In genomic region chr16:3060339-3061127, GRCh38 we compare ENCODE assay signal across 16 cellular contexts. TPM values are rescaled to one million over a fixed set of nuclear protein-coding genes. Genes with fewer than 3 reads are reported as not detected.
DNase-seq lines count a peak whose midpoint lies in the region; ATAC-seq, FAIRE-seq and TF ChIP-seq lines count a peak whose summit lies in the region.
"Had no signal": no experiment of that assay in that cellular context is flagged by ENCODE, and none has a peak within 500 bp of the region (broad histone marks: within the 10 kb centered on the region; RNA-seq: fewer than 3 reads in every experiment).

No MANE protein-coding gene starts in this region.

- H3K4me3 ChIP-seq in right lobe of liver (no peak overlapping the region), smooth muscle cell (no peak overlapping the region), small intestine (ENCODE audit: low read depth in 1 of 2, low read length in 2 of 2) (no peak overlapping the region)
- H3K4me3 ChIP-seq: lung had no signal

- intact Hi-C loops in right lobe of liver (cut with DNase I): no loop called here

- peaks cover 71% of the 10 kb centered on the region for H3K4me1 Mint-ChIP-seq in activated CD4-positive, alpha-beta T cell treated with anti-CD3 and anti-CD28 coated beads, Interleukin-2, amount 10 ng/mL, durations not matched to agents 7 days and 5 days
- peaks cover 30% of the 10 kb centered on the region for H3K4me1 Mint-ChIP-seq in WTC11

- TF ChIP-seq CTCF in WTC11 (IDR thresholded peaks at IDR 0.05) (no peak), right lobe of liver (IDR thresholded peaks at IDR 0.05) (no peak), smooth muscle cell (IDR thresholded peaks at IDR 0.05; ENCODE audit: borderline replicate concordance, insufficient read depth, poor library complexity, severe bottlenecking) (no peak)

- H3K36me3 ChIP-seq in right lobe of liver (no peaks in the 10 kb centered on the region), smooth muscle cell (ENCODE audit: low read depth) (no peaks in the 10 kb centered on the region), small intestine (ENCODE audit: control insufficient read depth in 2 of 2, insufficient read depth in 2 of 2, low read length in 2 of 2) (no peaks in the 10 kb centered on the region)
- H3K36me3 ChIP-seq: HAP-1, upper lobe of right lung had no signal

- H3K4me2 ChIP-seq in smooth muscle cell: no peak overlapping the region

- peaks cover 9% of the 10 kb centered on the region for H4K20me1 ChIP-seq in smooth muscle cell (ENCODE audit: low read depth)

- no peak for FAIRE-seq in small intestine (lab: Jason Lieb, UNC)
- FAIRE-seq: endometrium had no signal

- TF ChIP-seq POLR2A in right lobe of liver (IDR thresholded peaks at IDR 0.05): no peak

- peak overlapping the region; percentile 87 to 94 (median 93) for H3K27ac ChIP-seq in right lobe of liver
- H3K27ac ChIP-seq in smooth muscle cell (ENCODE audit: low read depth): peak overlapping the region; percentile 70
- H3K27ac ChIP-seq in small intestine (ENCODE audit: low read depth in 1 of 2, low read length in 1 of 2): peak overlapping the region in 1 of 2 donors; percentile 95

- no peaks in the 10 kb centered on the region for H3K9me3 Mint-ChIP-seq in activated CD4-positive, alpha-beta T cell treated with anti-CD3 and anti-CD28 coated beads, Interleukin-2, amount 10 ng/mL, durations not matched to agents 7 days and 5 days
- H3K9me3 Mint-ChIP-seq in WTC11: no peaks in the 10 kb centered on the region

- H3K36me3 Mint-ChIP-seq in activated CD4-positive, alpha-beta T cell treated with anti-CD3 and anti-CD28 coated beads, Interleukin-2, amount 10 ng/mL, durations not matched to agents 7 days and 5 days (ENCODE audit: low read depth): peaks cover 22% of the 10 kb centered on the region
- no peaks in the 10 kb centered on the region for H3K36me3 Mint-ChIP-seq in WTC11

- WGBS in right lobe of liver (ENCODE audit: insufficient coverage, low coverage, low lambda C conversion rate, missing lambda C conversion rate): 74% methylated on average over 14 of the region's 14 CpGs
- WGBS in smooth muscle cell (ENCODE audit: low lambda C conversion rate): 58% methylated on average over 14 of the region's 14 CpGs
- WGBS in small intestine, 3 donors: 78 to 85% (median 84%) methylated on average over 14 of the region's 14 CpGs

- no peak overlapping the region for H2AFZ ChIP-seq in smooth muscle cell (ENCODE audit: low read depth)

- CTCF ChIA-PET in activated CD4-positive, alpha-beta T cell treated with anti-CD3 and anti-CD28 coated beads, Interleukin-2, amount 10 ng/mL, durations not matched to agents 7 days and 5 days (lab: Charles Lee): interaction anchor here (1.3 to 11.0 kb wide), 9 partner anchors 8 to 102 kb away, joined by 5 to 72 read pairs (median 16); partner anchors contain the start of gene ZSCAN10
- CTCF ChIA-PET in WTC11 (lab: Charles Lee): interaction anchor here (0.9 to 3.6 kb wide), 14 partner anchors 17 to 114 kb away, joined by 3 to 109 read pairs (median 19); partner anchors contain the start of gene ZSCAN10

- H3K27me3 ChIP-seq in right lobe of liver (no peaks in the 10 kb centered on the region), smooth muscle cell (ENCODE audit: low read depth) (no peaks in the 10 kb centered on the region), small intestine (ENCODE audit: control insufficient read depth in 2 of 2, insufficient read depth in 2 of 2, low read length in 2 of 2) (no peaks in the 10 kb centered on the region)
- H3K27me3 ChIP-seq: upper lobe of right lung had no signal

- no peaks in the 10 kb centered on the region for H3K79me2 ChIP-seq in smooth muscle cell (ENCODE audit: low read depth)

- H3K9me3 ChIP-seq in right lobe of liver (no peaks in the 10 kb centered on the region), smooth muscle cell (replicated peaks; ENCODE audit: low read depth) (no peaks in the 10 kb centered on the region), small intestine (ENCODE audit: control insufficient read depth, low read depth) (no peaks in the 10 kb centered on the region)
- H3K9me3 ChIP-seq: HAP-1, upper lobe of right lung had no signal

- POLR2A ChIA-PET in activated CD4-positive, alpha-beta T cell treated with anti-CD3 and anti-CD28 coated beads, Interleukin-2, amount 10 ng/mL, durations not matched to agents 7 days and 5 days (lab: Charles Lee): interaction anchor here (0.6 to 2.3 kb wide), 2 partner anchors 69 to 145 kb away, joined by 5 to 11 read pairs; no protein-coding TSS in a partner anchor
- POLR2A ChIA-PET in WTC11 (lab: Charles Lee): interaction anchor here (1.5 to 3.2 kb wide), 2 partner anchors 27 to 38 kb away, joined by 5 to 29 read pairs; partner anchors contain the start of gene ZSCAN10

- ATAC-seq in WTC11 (no peak), right lobe of liver (peak in 1 of 4 donors; percentile 44), HG03039 (IDR thresholded peaks at IDR 0.05; ENCODE audit: unreplicated experiment) (no peak)

- no peak overlapping the region for H3K9ac ChIP-seq in smooth muscle cell (ENCODE audit: low read depth)

- no peaks in the 10 kb centered on the region for H3K27me3 Mint-ChIP-seq in activated CD4-positive, alpha-beta T cell treated with anti-CD3 and anti-CD28 coated beads, Interleukin-2, amount 10 ng/mL, durations not matched to agents 7 days and 5 days
- H3K27me3 Mint-ChIP-seq in WTC11 (ENCODE audit: low read depth): peaks cover 3% of the 10 kb centered on the region; the same call in 1 of the 2 replicates

- no peak for DNase-seq in activated CD4-positive, alpha-beta T cell treated with anti-CD3 and anti-CD28 coated beads, Interleukin-2, amount 10 ng/mL, durations not matched to agents 7 days and 5 days
- no peak for DNase-seq in activated CD4-positive, alpha-beta T cell treated with anti-CD3 and anti-CD28 coated beads, Interleukin-2, amount 50 U/mL, for 1 hour
- DNase-seq in WTC11 (ENCODE audit: low spot score): no peak
- DNase-seq in right lobe of liver: peak in 2 of 3 donors; percentile 55 to 69
- no peak for DNase-seq in smooth muscle cell (lab: John Stamatoyannopoulos, UW; ENCODE audit: unreplicated experiment)
- no peak for DNase-seq in DMS79 (lab: John Stamatoyannopoulos, UW)
- DNase-seq in small intestine: no peak
- DNase-seq: activated CD4-positive, alpha-beta T cell treated with anti-CD3 and anti-CD28 coated beads for 4 hours; aorta; EL; NCI-H146; upper lobe of right lung had no signal

- peaks cover 12% of the 10 kb centered on the region for H3F3A ChIP-seq in smooth muscle cell (ENCODE audit: low read depth)

- peak overlapping the region; percentile 93 for H3K4me3 Mint-ChIP-seq in activated CD4-positive, alpha-beta T cell treated with anti-CD3 and anti-CD28 coated beads, Interleukin-2, amount 10 ng/mL, durations not matched to agents 7 days and 5 days
- peak overlapping the region; percentile 68 for H3K4me3 Mint-ChIP-seq in WTC11

- H3K4me1 ChIP-seq in right lobe of liver (peaks cover 0 to 24% (median 3%) of the 10 kb centered on the region in 4 donors), smooth muscle cell (ENCODE audit: low read depth) (peaks cover 7% of the 10 kb centered on the region), small intestine (ENCODE audit: control insufficient read depth in 2 of 2, insufficient read depth in 1 of 2, low read depth in 1 of 2, low read length in 1 of 2) (peaks cover 4 to 10% of the 10 kb centered on the region in 2 donors)

- peak overlapping the region; percentile 85 for H3K27ac Mint-ChIP-seq in activated CD4-positive, alpha-beta T cell treated with anti-CD3 and anti-CD28 coated beads, Interleukin-2, amount 10 ng/mL, durations not matched to agents 7 days and 5 days
- no peak overlapping the region for H3K27ac Mint-ChIP-seq in WTC11

TF ChIP-seq in WTC11, 78 proteins besides CTCF, POLR2A, EP300 and RAD21 (continues in another document):
- TF ChIP-seq ZNF232 (CRISPR knock-in tag; IDR thresholded peaks at IDR 0.05): no peak

RNA-seq across cellular contexts. Expression of gene IL32, which starts 4.9 kb away (rescaled TPM):
- total RNA-seq in activated CD4-positive, alpha-beta T cell treated with anti-CD3 and anti-CD28 coated beads, Interleukin-2, amount 10 ng/mL, durations not matched to agents 7 days and 5 days: 1,000 to 10,000 TPM; 2,973 to 3,212 TPM
- total RNA-seq in WTC11 (2021): 3.5 to 4.7 TPM (median 3.6 TPM) in 3 replicates
- 1,000 to 10,000 TPM in 2 of 6 experiments, 100 to 1,000 TPM in 4; 204 to 1,268 (median 669) TPM for total RNA-seq in right lobe of liver
- total RNA-seq in smooth muscle cell: 25.1 and 26.3 TPM in 2 replicates
- 27.7 and 35.0 TPM in 2 replicates for polyA plus RNA-seq in smooth muscle cell
- 1,000 to 10,000 TPM in 1 of 3 donors, 100 to 1,000 TPM in 2; 209 to 1,061 (median 804) TPM for polyA plus RNA-seq in small intestine

RNA-seq across cellular contexts. Expression of gene MMP25, which starts 14.2 kb away (rescaled TPM):
- total RNA-seq in activated CD4-positive, alpha-beta T cell treated with anti-CD3 and anti-CD28 coated beads, Interleukin-2, amount 10 ng/mL, durations not matched to agents 7 days and 5 days: 10 to 100 TPM; 18.1 to 19.8 TPM
- total RNA-seq in WTC11 (2021) (41.2 to 49.0 TPM (median 43.3 TPM) in 3 replicates), right lobe of liver (1 to 10 TPM; 1.3 to 2.0 (median 1.6) TPM), smooth muscle cell (0.36 and 0.90 TPM in 2 replicates)
- polyA plus RNA-seq in smooth muscle cell (1.3 and 3.5 TPM in 2 replicates), small intestine (under 1 TPM; 0.54 to 0.89 (median 0.67) TPM)

RNA-seq across cellular contexts. Expression of gene BICDL2, which starts 23.8 kb away (rescaled TPM):
- total RNA-seq in activated CD4-positive, alpha-beta T cell treated with anti-CD3 and anti-CD28 coated beads, Interleukin-2, amount 10 ng/mL, durations not matched to agents 7 days and 5 days: under 1 TPM; 0.20 to 0.23 TPM
- total RNA-seq in WTC11 (2021) (27.3 to 28.5 TPM (median 28.2 TPM) in 3 replicates), right lobe of liver (under 1 TPM in 5 of 6 experiments, not detected in 1; 0.11 to 0.58 (median 0.48) TPM), smooth muscle cell (0.49 and 1.5 TPM in 2 replicates)
- polyA plus RNA-seq in smooth muscle cell (0.86 and 7.9 TPM in 2 replicates), small intestine (10 to 100 TPM; 26.8 to 47.8 (median 40.3) TPM)

RNA-seq across cellular contexts. Expression of gene THOC6, which starts 36.7 kb away (rescaled TPM):
- 10 to 100 TPM; 49.5 to 58.4 TPM for total RNA-seq in activated CD4-positive, alpha-beta T cell treated with anti-CD3 and anti-CD28 coated beads, Interleukin-2, amount 10 ng/mL, durations not matched to agents 7 days and 5 days
- 76.5 to 94.2 TPM (median 88.7 TPM) in 3 replicates for total RNA-seq in WTC11 (2021)
- total RNA-seq in right lobe of liver: 10 to 100 TPM in 2 of 6 experiments, 1 to 10 TPM in 4; 7.7 to 15.7 (median 9.7) TPM
- total RNA-seq in smooth muscle cell: 24.1 and 28.9 TPM in 2 replicates
- polyA plus RNA-seq in smooth muscle cell: 59.4 and 83.9 TPM in 2 replicates
- polyA plus RNA-seq in small intestine: 10 to 100 TPM; 35.9 to 51.4 (median 44.1) TPM

RNA-seq across cellular contexts. Expression of gene HCFC1R1, which starts 36.8 kb away (rescaled TPM):
- 10 to 100 TPM; 38.3 to 44.1 TPM for total RNA-seq in activated CD4-positive, alpha-beta T cell treated with anti-CD3 and anti-CD28 coated beads, Interleukin-2, amount 10 ng/mL, durations not matched to agents 7 days and 5 days
- total RNA-seq in WTC11 (2021): 76.0 to 84.0 TPM (median 83.2 TPM) in 3 replicates
- total RNA-seq in right lobe of liver: 10 to 100 TPM in 5 of 6 experiments, 1 to 10 TPM in 1; 9.7 to 14.6 (median 12.1) TPM
- 63.3 and 73.5 TPM in 2 replicates for total RNA-seq in smooth muscle cell
- 337 and 367 TPM in 2 replicates for polyA plus RNA-seq in smooth muscle cell
- polyA plus RNA-seq in small intestine: 100 to 1,000 TPM in 1 of 3 donors, 10 to 100 TPM in 2; 51.5 to 119 (median 62.1) TPM

Comparison
In these comparisons a context has a peak if more than half of its experiments do, and no peak if none do; other contexts are left out.
1. DNase-seq: peak in right lobe of liver (2 of 3); none in activated CD4-positive, alpha-beta T cell treated with anti-CD3 and anti-CD28 coated beads, Interleukin-2, amount 10 ng/mL, durations not matched to agents 7 days and 5 days (single experiment), activated CD4-positive, alpha-beta T cell treated with anti-CD3 and anti-CD28 coated beads, Interleukin-2, amount 50 U/mL, for 1 hour (single experiment), WTC11 (single experiment), smooth muscle cell (single experiment), DMS79 (single experiment) and small intestine (single experiment).
2. RNA of gene MMP25, which starts 14.2 kb away (total RNA-seq): 41.2 to 49.0 TPM in WTC11 and 18.1 to 19.8 TPM in activated CD4-positive, alpha-beta T cell treated with anti-CD3 and anti-CD28 coated beads, Interleukin-2, amount 10 ng/mL, durations not matched to agents 7 days and 5 days; 1.3 to 2.0 TPM in right lobe of liver and 0.36 to 0.90 TPM in smooth muscle cell; every median in the first group is over 4 times any median in the second.
3. RNA of gene BICDL2, which starts 23.8 kb away (total RNA-seq): 27.3 to 28.5 TPM in WTC11; 0.49 to 1.5 TPM in smooth muscle cell, 0.11 to 0.58 TPM in right lobe of liver and 0.20 to 0.23 TPM in activated CD4-positive, alpha-beta T cell treated with anti-CD3 and anti-CD28 coated beads, Interleukin-2, amount 10 ng/mL, durations not matched to agents 7 days and 5 days; every median in the first group is over 10 times any median in the second.